8 cellular contexts compared by ENCODE assay signal in the genomic region with DNA sequence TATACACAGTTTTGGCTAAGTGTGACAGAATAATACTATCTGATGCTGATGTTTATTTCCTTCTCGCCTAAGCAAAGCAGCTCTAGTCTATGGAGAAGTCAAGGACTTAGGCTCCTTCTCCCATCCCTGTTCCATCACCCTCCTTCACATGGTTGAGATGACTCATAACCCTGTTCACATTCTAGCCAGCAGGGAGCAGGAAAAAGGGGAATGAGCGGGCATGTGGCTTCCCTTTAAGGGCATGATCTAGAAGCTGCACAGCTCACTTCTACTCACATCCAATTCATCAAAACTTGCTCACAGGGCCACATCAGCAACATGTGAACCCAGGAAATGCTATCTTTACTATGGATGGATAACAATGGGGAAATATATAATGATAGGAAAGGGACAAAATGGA. TPM values are rescaled to one million over a fixed set of nuclear protein-coding genes. Genes with fewer than 3 reads are reported as not detected.
DNase-seq lines count a peak whose midpoint lies in the region; ATAC-seq and TF ChIP-seq lines count a peak whose summit lies in the region.

No MANE protein-coding gene starts in this region.

- POLR2A ChIA-PET in OCI-LY7 (lab: Charles Lee): interaction anchor here (0.6 to 2.8 kb wide), 6 partner anchors 10 to 131 kb away, joined by 3 to 16 read pairs (median 4); no protein-coding TSS in a partner anchor

- peak overlapping the region; percentile 33 for H3K4me2 ChIP-seq in OCI-LY7 (ENCODE audit: low read length)

- H3K9me3 ChIP-seq in OCI-LY7 (ENCODE audit: low read length): no peaks in the 10 kb centered on the region
- no peaks in the 10 kb centered on the region for H3K9me3 ChIP-seq in ovary

- peaks cover 44% of the 10 kb centered on the region for H3K79me2 ChIP-seq in OCI-LY7 (ENCODE audit: insufficient read depth, low read depth, low read length)

- no peak for TF ChIP-seq EP300 in ovary (IDR thresholded peaks at IDR 0.05)

- 37 to 40% (median 38%) methylated on average over 2 of the region's 2 CpGs for WGBS in ovary, 3 donors

- peaks cover 78% of the 10 kb centered on the region for H3K4me1 ChIP-seq in OCI-LY7 (ENCODE audit: insufficient read depth, low read length, poor library complexity, severe bottlenecking)
- H3K4me1 ChIP-seq in ovary (ENCODE audit: insufficient read depth): peaks cover 4% of the 10 kb centered on the region

- no peak overlapping the region for H3K27ac ChIP-seq in OCI-LY7 (ENCODE audit: low read depth, low read length, poor library complexity, severe bottlenecking)
- no peak overlapping the region for H3K27ac ChIP-seq in epithelial cell of prostate
- peak overlapping the region in 1 of 2 donors; percentile 1 for H3K27ac ChIP-seq in ovary

- CTCF ChIA-PET in OCI-LY7 (lab: Charles Lee; ENCODE audit: unreplicated experiment): no interaction called here

- no peak overlapping the region for H3K4me3 ChIP-seq in OCI-LY7 (ENCODE audit: low read depth, low read length, poor library complexity, severe bottlenecking)
- H3K4me3 ChIP-seq in ovary: no peak overlapping the region

- H3K27me3 ChIP-seq in ovary: no peaks in the 10 kb centered on the region

- peak; percentile 40 for DNase-seq in ELF-1 (ENCODE audit: low read depth, low spot score)
- no peak for DNase-seq in OCI-LY7 (ENCODE audit: low spot score)
- DNase-seq in epithelial cell of prostate (ENCODE audit: low read depth, low spot score): peak; percentile 36
- peak; percentile 42 to 74 (median 51) for DNase-seq in ovary
- no peak for DNase-seq in NCI-H748 treated with DMSO at 0.1 percent for 48 hours (lab: John Stamatoyannopoulos, UW)
- no peak for DNase-seq in central memory CD4-positive, alpha-beta T cell
- DNase-seq in stimulated activated CD4-positive, alpha-beta T cell treated with anti-CD3 and anti-CD28 coated beads, Interleukin-4, amount 100 ng/mL, for 4 hours: no peak

- intact Hi-C loops in OCI-LY7 (cut with micrococcal nuclease; ENCODE audit: unreplicated experiment): no loop called here
- intact Hi-C loops in ovary (cut with DNase I): no loop called here

- no peak for ATAC-seq in HG03565 (IDR thresholded peaks at IDR 0.05; ENCODE audit: unreplicated experiment)

- no peak for TF ChIP-seq POLR2A in ovary (IDR thresholded peaks at IDR 0.05)

- H3K9me2 ChIP-seq in OCI-LY7 (ENCODE audit: insufficient read depth, low read length): no peaks in the 10 kb centered on the region

- H3K36me3 ChIP-seq in OCI-LY7 (ENCODE audit: insufficient read depth, low read length) (peaks cover 5% of the 10 kb centered on the region), ovary (no peaks in the 10 kb centered on the region)

- peak overlapping the region; percentile 16; the same call in 1 of the 2 replicates for H2AFZ ChIP-seq in OCI-LY7 (ENCODE audit: low read length)

- BruUV-seq in OCI-LY7 (replicated peaks; lab: Mats Ljungman, UMichigan): no TSS peak

- TF ChIP-seq CTCF in OCI-LY7 (conservative IDR thresholded peaks at IDR 0.05; ENCODE audit: low read length) (no peak), ovary (IDR thresholded peaks at IDR 0.05) (peak in 2 of 3 donors; percentile 70 to 86)

- H4K20me1 ChIP-seq in OCI-LY7 (ENCODE audit: insufficient read depth, low read length): no peaks in the 10 kb centered on the region

RNA-seq across cellular contexts. Expression of gene CBLB, which starts 40.9 kb away (rescaled TPM):
- 24.5 and 57.7 TPM in 2 replicates for total RNA-seq in OCI-LY7 (2014; rRNA removed; shearing (Covaris generic))
- total RNA-seq in OCI-LY7 (2022): 38.5 and 51.6 TPM in 2 replicates
- total RNA-seq in ovary: 100 to 1,000 TPM in 1 of 7 donors, 10 to 100 TPM in 6; 30.6 to 133 (median 40.5) TPM
- polyA plus RNA-seq in ovary: 10 to 100 TPM; 14.8 to 51.8 TPM

Comparison
In these comparisons a context has a peak if more than half of its experiments do, and no peak if none do; other contexts are left out.
1. DNase-seq: peak in ELF-1 (single experiment), epithelial cell of prostate (single experiment) and ovary (5 of 5); none in OCI-LY7 (single experiment), NCI-H748 treated with DMSO at 0.1 percent for 48 hours (single experiment), central memory CD4-positive, alpha-beta T cell (single experiment) and stimulated activated CD4-positive, alpha-beta T cell treated with anti-CD3 and anti-CD28 coated beads, Interleukin-4, amount 100 ng/mL, for 4 hours (0 of 2).